ENCODE assay signal across 2 cellular contexts in genomic region chr9:14089051-14089798, GRCh38.
TF ChIP-seq lines count a peak whose summit lies in the region.

No MANE protein-coding gene starts in this region.

TF ChIP-seq in A549, 52 proteins besides CTCF, POLR2A, EP300 and RAD21 (continued from another document):
- TF ChIP-seq ELK1 (IDR thresholded peaks at IDR 0.05; ENCODE audit: low read depth, low read length) (no peak), ATOH8 (CRISPR knock-in tag; IDR thresholded peaks at IDR 0.05; ENCODE audit: low read depth) (no peak), FOSB (CRISPR knock-in tag; IDR thresholded peaks at IDR 0.05) (no peak), HEYL (CRISPR knock-in tag; IDR thresholded peaks at IDR 0.05) (no peak), NR3C1 (IDR thresholded peaks at IDR 0.05) (no peak), JUNB (IDR thresholded peaks at IDR 0.05) (no peak), RARB (CRISPR knock-in tag; IDR thresholded peaks at IDR 0.05) (no peak), BCL3 (IDR thresholded peaks at IDR 0.05) (no peak), ZSCAN20 (CRISPR knock-in tag; IDR thresholded peaks at IDR 0.05) (no peak), KDM5A (IDR thresholded peaks at IDR 0.05) (no peak), JUN (IDR thresholded peaks at IDR 0.05) (no peak), RNF2 (IDR thresholded peaks at IDR 0.05; ENCODE audit: borderline replicate concordance, low read depth) (no peak), HOXA7 (CRISPR knock-in tag; IDR thresholded peaks at IDR 0.05) (no peak)

TF ChIP-seq in GM23338, 12 proteins besides CTCF, POLR2A, EP300 and RAD21 (continued from another document):
- TF ChIP-seq ZNF462 (CRISPR knock-in tag; IDR thresholded peaks at IDR 0.05) (no peak), ETS1 (IDR thresholded peaks at IDR 0.05) (no peak), NANOG (IDR thresholded peaks at IDR 0.05; ENCODE audit: borderline replicate concordance) (no peak), REST (IDR thresholded peaks at IDR 0.05; ENCODE audit: unreplicated experiment) (no peak), POLR2AphosphoS5 (IDR thresholded peaks at IDR 0.05; ENCODE audit: low read depth) (no peak), ZNF114 (CRISPR knock-in tag; IDR thresholded peaks at IDR 0.05) (no peak), ZNF331 (CRISPR knock-in tag; IDR thresholded peaks at IDR 0.05; ENCODE audit: low read depth) (no peak), JUNB (IDR thresholded peaks at IDR 0.05; ENCODE audit: unreplicated experiment) (no peak)
